Comparison of ENCODE assay signal across 22 cellular contexts in the genomic region with DNA sequence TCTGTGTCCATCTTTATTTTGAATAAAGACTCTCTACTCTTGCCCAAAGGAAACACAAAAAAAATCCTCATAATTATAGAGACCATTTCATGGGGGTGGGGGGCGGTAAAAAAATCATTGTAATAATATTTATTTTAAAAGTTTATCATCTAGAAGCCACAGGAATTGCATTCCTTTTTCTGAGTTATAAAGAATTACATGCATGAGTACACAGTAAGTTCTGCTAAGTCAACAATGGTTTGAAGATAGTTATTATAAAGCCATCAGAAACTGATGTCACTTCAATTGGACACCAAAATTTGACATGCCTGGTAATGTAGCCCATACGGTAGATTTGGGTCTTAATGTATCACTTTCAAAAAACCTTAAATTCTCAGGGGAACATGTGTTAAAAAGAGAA.
DNase-seq lines count a peak whose midpoint lies in the region; FAIRE-seq and TF ChIP-seq lines count a peak whose summit lies in the region.
"Had no signal": no experiment of that assay in that cellular context is flagged by ENCODE, and none has a peak within 500 bp of the region (broad histone marks: within the 10 kb centered on the region; RNA-seq: fewer than 3 reads in every experiment).

No MANE protein-coding gene starts in this region.

- intact Hi-C loops in testis (cut with DNase I; ENCODE audit: low total_unique reads) = no loop called here

- in situ Hi-C loops in brain microvascular endothelial cell (cut with HindIII; ENCODE audit: low pct_ligation_motif_present, low sequenced_read_pairs) = no loop called here

- no peaks in the 10 kb centered on the region for H3K9me3 ChIP-seq in osteoblast (ENCODE audit: low read depth, low read length)
- H3K9me3 ChIP-seq in testis = no peaks in the 10 kb centered on the region

- H2AFZ ChIP-seq in osteoblast (ENCODE audit: low read length) = no peak overlapping the region

- H3K27ac ChIP-seq in brain microvascular endothelial cell (no peak overlapping the region), osteoblast (ENCODE audit: low read depth, low read length) (no peak overlapping the region), testis (no peak overlapping the region)

- no peak for TF ChIP-seq POLR2A in testis (IDR thresholded peaks at IDR 0.05)

- H3K79me2 ChIP-seq in osteoblast (ENCODE audit: insufficient read depth, low read length) = no peaks in the 10 kb centered on the region

- H3K27me3 ChIP-seq in brain microvascular endothelial cell (replicated peaks) (no peaks in the 10 kb centered on the region), osteoblast (ENCODE audit: insufficient read depth, low read length) (no peaks in the 10 kb centered on the region), testis (no peaks in the 10 kb centered on the region)
- H3K27me3 ChIP-seq: MG63 had no signal

- H3K4me2 ChIP-seq in osteoblast (ENCODE audit: insufficient read depth, low read length) = peak overlapping the region; percentile 49

- H3K4me1 ChIP-seq in osteoblast (ENCODE audit: insufficient read depth, low read length) (peaks cover 12% of the 10 kb centered on the region), testis (no peaks in the 10 kb centered on the region)

- peak; percentile 78 for FAIRE-seq in RCC 7860 (lab: Jason Lieb, UNC)
- FAIRE-seq: GM12878, HepG2 had no signal

- H4K20me1 ChIP-seq in osteoblast (ENCODE audit: insufficient read depth, low read length) = no peaks in the 10 kb centered on the region

- H3K36me3 ChIP-seq in brain microvascular endothelial cell (replicated peaks) (no peaks in the 10 kb centered on the region), osteoblast (ENCODE audit: insufficient read depth, low read length) (no peaks in the 10 kb centered on the region), testis (ENCODE audit: low read depth, missing control alignments) (no peaks in the 10 kb centered on the region)
- H3K36me3 ChIP-seq: MG63 had no signal

- TF ChIP-seq CTCF in brain microvascular endothelial cell (IDR thresholded peaks at IDR 0.05; ENCODE audit: low read depth, low read length, missing control alignments) (no peak), osteoblast (IDR thresholded peaks at IDR 0.05; ENCODE audit: extremely low read depth, low read depth, low read length) (no peak), testis (IDR thresholded peaks at IDR 0.05) (no peak)

- H3K4me3 ChIP-seq in brain microvascular endothelial cell (ENCODE audit: low read depth, low read length) (no peak overlapping the region), osteoblast (ENCODE audit: insufficient read depth, low read length) (no peak overlapping the region), testis (no peak overlapping the region)
- H3K4me3 ChIP-seq: GM12878, MG63 had no signal

- WGBS in testis, 2 donors = 90 to 93% methylated on average over 2 of the region's 2 CpGs

- DNase-seq in EH (ENCODE audit: low read depth) (peak; percentile 8), RCC 7860 (ENCODE audit: low spot score) (peak; percentile 31), brain microvascular endothelial cell (peak; percentile 14), osteoblast (ENCODE audit: insufficient read length, low spot score, missing footprints) (no peak), AML-193 (lab: John Stamatoyannopoulos, UW) (no peak), activated T-cell treated with anti-CD3 and anti-CD28 coated beads for 4 hours (no peak), HuH-7.5 (ENCODE audit: low spot score) (no peak), testis (no peak)
- DNase-seq: C1 segment of cervical spinal cord; CD4-positive, alpha-beta memory T cell; COR-L47; DMS53; EL; GDM1; KBM-7; MG63; NCI-H1105 treated with DMSO at 0.1 percent for 48 hours; NCI-H2029; NCI-H446 treated with DMSO at 0.1 percent for 48 hours; NCI-H526 treated with DMSO at 0.1 percent for 48 hours had no signal

Comparison
In these comparisons a context has a peak if more than half of its experiments do, and no peak if none do; other contexts are left out.
1. DNase-seq: peak in EH (single experiment), RCC 7860 (single experiment) and brain microvascular endothelial cell (single experiment); none in osteoblast (single experiment), AML-193 (0 of 2), activated T-cell treated with anti-CD3 and anti-CD28 coated beads for 4 hours (single experiment), HuH-7.5 (single experiment) and testis (single experiment).